8 cellular contexts compared by ENCODE assay signal in genomic region chr22:35330258-35330861, GRCh38. TPM values are rescaled to one million over a fixed set of nuclear protein-coding genes. Genes with fewer than 3 reads are reported as not detected.
DNase-seq lines count a peak whose midpoint lies in the region; ATAC-seq and TF ChIP-seq lines count a peak whose summit lies in the region.

No MANE protein-coding gene starts in this region.

- H3K27me3 ChIP-seq in upper lobe of left lung, result no peaks in the 10 kb centered on the region

- H3K9me3 ChIP-seq in KOPT-K1 (ENCODE audit: insufficient read depth, low read length, poor library complexity, severe bottlenecking) (no peaks in the 10 kb centered on the region), upper lobe of left lung (no peaks in the 10 kb centered on the region)

- TF ChIP-seq CTCF in nephron progenitor cell (IDR thresholded peaks at IDR 0.05) (no peak), upper lobe of left lung (IDR thresholded peaks at IDR 0.05) (no peak)

- no peaks in the 10 kb centered on the region for H3K9me3 Mint-ChIP-seq in effector memory CD8-positive, alpha-beta T cell
- no peaks in the 10 kb centered on the region for H3K9me3 Mint-ChIP-seq in nephron progenitor cell

- peak overlapping the region; percentile 78 to 87 for H3K27ac Mint-ChIP-seq in effector memory CD8-positive, alpha-beta T cell
- peak overlapping the region; percentile 96 for H3K27ac Mint-ChIP-seq in nephron progenitor cell

- TF ChIP-seq POLR2A in upper lobe of left lung (IDR thresholded peaks at IDR 0.05), result peak in 1 of 4 donors; percentile 52

- H3K4me3 Mint-ChIP-seq in effector memory CD8-positive, alpha-beta T cell, result peak overlapping the region; percentile 61 to 67
- no peak overlapping the region for H3K4me3 Mint-ChIP-seq in nephron progenitor cell

- H3K4me1 ChIP-seq in upper lobe of left lung, result peaks cover 17 to 28% (median 24%) of the 10 kb centered on the region in 4 donors

- DNase-seq in activated CD4-positive, alpha-beta T cell treated with anti-CD3 and anti-CD28 coated beads for 4 hours, result peak; percentile 39 to 56
- DNase-seq in effector memory CD8-positive, alpha-beta T cell, result peak; percentile 20 to 23 (median 20)
- DNase-seq in nephron progenitor cell, result no peak
- DNase-seq in upper lobe of left lung, result peak; percentile 81 to 88
- DNase-seq in NCI-H146 treated with DMSO at 0.1 percent for 48 hours (lab: John Stamatoyannopoulos, UW; ENCODE audit: unreplicated experiment), result no peak
- no peak for DNase-seq in midbrain (lab: John Stamatoyannopoulos, UW)

- H3K4me3 ChIP-seq in upper lobe of left lung, result no peak overlapping the region

- H3K36me3 Mint-ChIP-seq in effector memory CD8-positive, alpha-beta T cell (ENCODE audit: insufficient read depth), result peaks cover 82% of the 10 kb centered on the region
- peaks cover 31% of the 10 kb centered on the region for H3K36me3 Mint-ChIP-seq in nephron progenitor cell (ENCODE audit: low read depth)

- TF ChIP-seq EP300 in upper lobe of left lung (IDR thresholded peaks at IDR 0.05), result peak in 2 of 4 donors; percentile 36 to 71

- peaks cover 31% of the 10 kb centered on the region; the same call in 1 of the 2 replicates for H3K36me3 ChIP-seq in KOPT-K1 (ENCODE audit: insufficient read depth, low read length)
- H3K36me3 ChIP-seq in upper lobe of left lung, result peaks cover 28 to 92% (median 82%) of the 10 kb centered on the region in 4 donors

- ATAC-seq in effector memory CD8-positive, alpha-beta T cell (replicated peaks), result peak; percentile 78
- ATAC-seq in upper lobe of left lung (ENCODE audit: low FRiP score in 2 of 2), result peak; percentile 52 to 71
- ATAC-seq in HG03432 (IDR thresholded peaks at IDR 0.05; ENCODE audit: unreplicated experiment), result no peak

- H3K27me3 Mint-ChIP-seq in effector memory CD8-positive, alpha-beta T cell, result no peaks in the 10 kb centered on the region
- H3K27me3 Mint-ChIP-seq in nephron progenitor cell (ENCODE audit: low read depth, poor library complexity), result no peaks in the 10 kb centered on the region

- peaks cover 13 to 19% of the 10 kb centered on the region in 2 donors for H3K4me1 Mint-ChIP-seq in effector memory CD8-positive, alpha-beta T cell (ENCODE audit: low read depth in 2 of 2)
- peaks cover 12% of the 10 kb centered on the region for H3K4me1 Mint-ChIP-seq in nephron progenitor cell

- 29 to 32% methylated on average over 16 of the region's 16 CpGs for WGBS in upper lobe of left lung, 2 donors

- H3K27ac ChIP-seq in KOPT-K1 (ENCODE audit: low read depth, low read length, poor library complexity, severe bottlenecking) (peak overlapping the region; percentile 77), upper lobe of left lung (peak overlapping the region; percentile 75 to 87 (median 80))

RNA-seq across cellular contexts. Expression of gene TOM1, which starts 30.7 kb away (rescaled TPM):
- 100 to 1,000 TPM in 2 of 6 donors, 10 to 100 TPM in 4; 79.2 to 194 (median 94.6) TPM for total RNA-seq in upper lobe of left lung

RNA-seq across cellular contexts. Expression of gene HMOX1, which starts 50.5 kb away (rescaled TPM):
- 100 to 1,000 TPM in 1 of 6 donors, 10 to 100 TPM in 5; 22.0 to 306 (median 77.9) TPM for total RNA-seq in upper lobe of left lung

Comparison
In these comparisons a context has a peak if more than half of its experiments do, and no peak if none do; other contexts are left out.
1. DNase-seq: peak in activated CD4-positive, alpha-beta T cell treated with anti-CD3 and anti-CD28 coated beads for 4 hours (2 of 2), effector memory CD8-positive, alpha-beta T cell (3 of 3) and upper lobe of left lung (2 of 2); none in nephron progenitor cell (single experiment), NCI-H146 treated with DMSO at 0.1 percent for 48 hours (single experiment) and midbrain (single experiment).